Comparison of ENCODE assay signal across 8 cellular contexts in the genomic region with DNA sequence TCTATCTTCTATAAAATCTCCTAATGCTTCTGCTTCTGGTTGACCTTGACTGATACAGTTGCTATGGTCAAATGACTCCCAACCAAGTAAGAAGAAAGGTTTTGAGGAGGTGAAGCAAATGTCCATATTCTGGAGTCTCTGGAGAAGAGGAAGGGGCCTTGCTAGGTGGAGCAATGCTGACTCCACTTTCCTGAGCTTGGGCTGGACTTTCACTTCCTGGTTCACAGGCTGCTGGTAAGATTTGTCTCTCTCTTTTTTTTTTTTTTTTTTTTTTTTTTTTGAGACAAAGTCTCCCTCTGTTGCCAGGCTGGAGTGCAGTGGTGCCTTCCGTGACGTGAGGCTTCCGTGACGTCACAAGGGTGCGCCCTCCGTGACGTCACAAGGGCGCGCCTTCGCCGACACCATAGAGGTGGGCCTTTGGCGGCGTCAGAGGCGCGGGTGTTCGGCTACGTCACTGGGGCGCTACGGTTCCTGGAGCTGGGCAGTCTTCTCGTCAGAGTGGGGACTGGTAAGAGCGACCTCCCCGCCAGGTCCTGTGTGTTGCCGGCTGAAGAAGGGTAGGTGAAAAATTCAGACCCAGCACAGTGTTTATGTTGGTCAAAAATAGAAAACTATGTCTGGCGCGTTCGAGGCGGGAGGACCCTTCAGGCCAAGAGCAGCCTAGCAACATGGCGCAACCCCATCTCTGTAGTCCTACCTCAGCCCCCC.
DNase-seq lines count a peak whose midpoint lies in the region; ATAC-seq, FAIRE-seq and TF ChIP-seq lines count a peak whose summit lies in the region.
"Not testable (repeated sequence)": the region's sequence is repeated elsewhere in the genome, so short reads cannot be mapped to it uniquely, and the experiment has no call there.

No MANE protein-coding gene starts in this region.

- H3K4me3 ChIP-seq in neural cell (ENCODE audit: low read length), result peak overlapping the region; percentile 63

- not testable (repeated sequence) for H4K20me1 ChIP-seq in neural cell (ENCODE audit: insufficient read depth)

- peak overlapping the region; percentile 95 for H3K4me3 Mint-ChIP-seq in activated naive CD4-positive, alpha-beta T cell treated with anti-CD3 and anti-CD28 coated beads for 36 hours

- not testable (repeated sequence) for H3K27me3 ChIP-seq in foreskin keratinocyte; neural cell (ENCODE audit: insufficient read depth, low read depth, low read length)

- TF ChIP-seq EP300 in neural cell (conservative IDR thresholded peaks at IDR 0.05; ENCODE audit: poor library complexity, severe bottlenecking), result peak; percentile 89

- not testable (repeated sequence) for H3K9me3 Mint-ChIP-seq in activated naive CD4-positive, alpha-beta T cell treated with anti-CD3 and anti-CD28 coated beads for 36 hours

- ATAC-seq in foreskin keratinocyte, result peak; percentile 99
- ATAC-seq in stimulated activated naive CD8-positive, alpha-beta T cell treated with anti-CD3 and anti-CD28 coated beads, Interleukin-15, Interleukin-2, amounts not matched to agents 100 U/mL and 50 U/mL, for 24 hours, result peak; percentile 98

- CTCF ChIA-PET in activated naive CD4-positive, alpha-beta T cell treated with anti-CD3 and anti-CD28 coated beads for 36 hours (lab: Charles Lee), result not testable (repeated sequence)

- H3K27ac Mint-ChIP-seq in activated naive CD4-positive, alpha-beta T cell treated with anti-CD3 and anti-CD28 coated beads for 36 hours, result peak overlapping the region; percentile 97

- peak; percentile 18 for DNase-seq in H54 (ENCODE audit: insufficient read length, low spot score)
- peak; percentile 94 for DNase-seq in LHCN-M2 (ENCODE audit: low read depth)
- peak; percentile 80 for DNase-seq in SK-N-DZ (ENCODE audit: low spot score)
- DNase-seq in activated naive CD4-positive, alpha-beta T cell treated with anti-CD3 and anti-CD28 coated beads for 36 hours, result peak; percentile 95
- DNase-seq in foreskin keratinocyte, result peak; percentile 78 to 86
- DNase-seq in stimulated activated naive CD8-positive, alpha-beta T cell treated with anti-CD3 and anti-CD28 coated beads, Interleukin-15, Interleukin-2, amounts not matched to agents 100 U/mL and 50 U/mL, for 24 hours, result peak; percentile 93

- TF ChIP-seq RAD21 in neural cell (conservative IDR thresholded peaks at IDR 0.05), result not testable (repeated sequence)

- peaks cover 12% of the 10 kb centered on the region for H3K4me1 Mint-ChIP-seq in activated naive CD4-positive, alpha-beta T cell treated with anti-CD3 and anti-CD28 coated beads for 36 hours (ENCODE audit: low read depth)

- intact Hi-C loops in activated naive CD4-positive, alpha-beta T cell treated with anti-CD3 and anti-CD28 coated beads for 36 hours (cut with micrococcal nuclease), result loop anchor here (1.0 to 10.0 kb wide), 6 partner anchors 94 to 711 kb away; a partner anchor contains a TSS

- peak overlapping the region; percentile 13 for H3K4me2 ChIP-seq in neural cell (ENCODE audit: low read length)

- not testable (repeated sequence) for FAIRE-seq in H54 (lab: Jason Lieb, UNC)

- peak overlapping the region; percentile 97 for H2AFZ ChIP-seq in neural cell (ENCODE audit: low read depth, low read length)

- not testable (repeated sequence) for H3K36me3 ChIP-seq in ES-I3 (ENCODE audit: insufficient read depth, low read length); neural cell (ENCODE audit: insufficient read depth, low read length)

- H3K9me2 ChIP-seq in neural cell (ENCODE audit: insufficient read depth, low read length), result not testable (repeated sequence)

- H3K79me2 ChIP-seq in neural cell (replicated peaks; ENCODE audit: insufficient read depth, low read length), result not testable (repeated sequence)

- not testable (repeated sequence) for H3K27me3 Mint-ChIP-seq in activated naive CD4-positive, alpha-beta T cell treated with anti-CD3 and anti-CD28 coated beads for 36 hours (ENCODE audit: low read depth)

- not testable (repeated sequence) for H3K36me3 Mint-ChIP-seq in activated naive CD4-positive, alpha-beta T cell treated with anti-CD3 and anti-CD28 coated beads for 36 hours (ENCODE audit: low read depth)

- TF ChIP-seq POLR2A in H54 (IDR thresholded peaks at IDR 0.05; ENCODE audit: low read depth, low read length), result peak; percentile 61; the same call in 1 of the 2 replicates

- H3F3A ChIP-seq in neural cell (ENCODE audit: insufficient read depth, low read length, poor library complexity, severe bottlenecking), result not testable (repeated sequence)

- peak; percentile 49 for TF ChIP-seq CTCF in foreskin keratinocyte (conservative IDR thresholded peaks at IDR 0.05)
- peak; percentile 54 for TF ChIP-seq CTCF in neural cell (IDR thresholded peaks at IDR 0.05; ENCODE audit: poor library complexity, severe bottlenecking)

- not testable (repeated sequence) for H3K9me3 ChIP-seq in ES-I3 (ENCODE audit: control insufficient read depth, insufficient read depth, low read length); neural cell (ENCODE audit: low read length)

- peak overlapping the region; percentile 68 for H3K9ac ChIP-seq in ES-I3 (ENCODE audit: low read depth, low read length)
- peak overlapping the region; percentile 66 for H3K9ac ChIP-seq in neural cell (ENCODE audit: low read length)

- peak overlapping the region; percentile 83 for H3K27ac ChIP-seq in foreskin keratinocyte
- peak overlapping the region; percentile 87 for H3K27ac ChIP-seq in neural cell (ENCODE audit: low read length)

- H3K4me1 ChIP-seq in ES-I3 (ENCODE audit: insufficient read depth, low read length); foreskin keratinocyte: not testable (repeated sequence)

TF ChIP-seq in neural cell, 6 proteins besides CTCF, POLR2A, EP300 and RAD21:
- TF ChIP-seq MXI1 (conservative IDR thresholded peaks at IDR 0.05; ENCODE audit: poor library complexity, severe bottlenecking) (peak; percentile 53), SMC3 (conservative IDR thresholded peaks at IDR 0.05; ENCODE audit: poor library complexity) (peak; percentile 46), POLR2AphosphoS5 (IDR thresholded peaks at IDR 0.05) (peak; percentile 97)
- TF ChIP-seq, protein P1, sequence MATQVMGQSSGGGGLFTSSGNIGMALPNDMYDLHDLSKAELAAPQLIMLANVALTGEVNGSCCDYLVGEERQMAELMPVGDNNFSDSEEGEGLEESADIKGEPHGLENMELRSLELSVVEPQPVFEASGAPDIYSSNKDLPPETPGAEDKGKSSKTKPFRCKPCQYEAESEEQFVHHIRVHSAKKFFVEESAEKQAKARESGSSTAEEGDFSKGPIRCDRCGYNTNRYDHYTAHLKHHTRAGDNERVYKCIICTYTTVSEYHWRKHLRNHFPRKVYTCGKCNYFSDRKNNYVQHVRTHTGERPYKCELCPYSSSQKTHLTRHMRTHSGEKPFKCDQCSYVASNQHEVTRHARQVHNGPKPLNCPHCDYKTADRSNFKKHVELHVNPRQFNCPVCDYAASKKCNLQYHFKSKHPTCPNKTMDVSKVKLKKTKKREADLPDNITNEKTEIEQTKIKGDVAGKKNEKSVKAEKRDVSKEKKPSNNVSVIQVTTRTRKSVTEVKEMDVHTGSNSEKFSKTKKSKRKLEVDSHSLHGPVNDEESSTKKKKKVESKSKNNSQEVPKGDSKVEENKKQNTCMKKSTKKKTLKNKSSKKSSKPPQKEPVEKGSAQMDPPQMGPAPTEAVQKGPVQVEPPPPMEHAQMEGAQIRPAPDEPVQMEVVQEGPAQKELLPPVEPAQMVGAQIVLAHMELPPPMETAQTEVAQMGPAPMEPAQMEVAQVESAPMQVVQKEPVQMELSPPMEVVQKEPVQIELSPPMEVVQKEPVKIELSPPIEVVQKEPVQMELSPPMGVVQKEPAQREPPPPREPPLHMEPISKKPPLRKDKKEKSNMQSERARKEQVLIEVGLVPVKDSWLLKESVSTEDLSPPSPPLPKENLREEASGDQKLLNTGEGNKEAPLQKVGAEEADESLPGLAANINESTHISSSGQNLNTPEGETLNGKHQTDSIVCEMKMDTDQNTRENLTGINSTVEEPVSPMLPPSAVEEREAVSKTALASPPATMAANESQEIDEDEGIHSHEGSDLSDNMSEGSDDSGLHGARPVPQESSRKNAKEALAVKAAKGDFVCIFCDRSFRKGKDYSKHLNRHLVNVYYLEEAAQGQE (IDR thresholded peaks at IDR 0.05; ENCODE audit: borderline replicate concordance), result peak; percentile 59

Comparison
In these comparisons a context has a peak if more than half of its experiments do, and no peak if none do; other contexts are left out.
1. Peak in every context shown above with its lines: DNase-seq, ATAC-seq, H3K4me3 ChIP-seq and H3K27ac ChIP-seq.
2. DNase-seq: peak in every context shown above with its lines; median percentile 95 in activated naive CD4-positive, alpha-beta T cell treated with anti-CD3 and anti-CD28 coated beads for 36 hours; 94 in LHCN-M2; 93 in stimulated activated naive CD8-positive, alpha-beta T cell treated with anti-CD3 and anti-CD28 coated beads, Interleukin-15, Interleukin-2, amounts not matched to agents 100 U/mL and 50 U/mL, for 24 hours; 82 in foreskin keratinocyte; 80 in SK-N-DZ; 18 in H54.